In the genomic region with DNA sequence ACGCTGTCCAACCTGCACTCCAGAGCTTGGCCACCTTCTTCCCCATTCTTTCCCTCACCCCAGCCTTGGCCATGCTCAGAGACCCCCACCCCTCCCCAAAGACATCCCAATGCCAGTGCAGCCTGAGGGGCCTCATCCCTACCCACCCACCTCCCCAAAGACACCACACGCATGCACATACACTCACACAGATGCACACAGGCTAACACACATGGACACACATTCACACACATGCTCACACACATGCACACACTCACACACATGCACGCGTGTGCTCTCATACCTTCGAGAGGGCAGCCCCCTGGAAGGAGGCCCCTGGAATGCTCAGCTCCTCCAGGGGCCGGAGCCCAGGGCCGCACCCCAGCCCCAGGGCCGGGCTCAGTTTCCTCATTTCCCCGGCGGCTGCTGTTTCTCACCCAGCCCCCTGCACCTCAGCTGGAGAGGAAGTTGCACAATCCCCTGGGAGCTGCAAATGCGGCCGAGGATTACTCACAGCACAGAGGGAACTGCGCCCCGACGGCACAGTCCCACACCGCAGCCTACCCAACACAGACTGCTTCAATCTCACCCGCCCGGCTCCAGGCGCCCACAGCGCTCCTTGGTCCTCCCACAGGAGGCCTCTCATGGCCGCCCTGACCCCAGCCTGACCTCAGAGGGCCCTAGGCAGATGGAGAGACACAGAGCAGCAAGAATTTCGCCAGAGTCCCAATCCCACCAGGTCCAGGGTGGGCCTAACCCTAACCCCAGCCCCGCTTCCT, we compare ENCODE assay signal across 8 cellular contexts. TPM values are rescaled to one million over a fixed set of nuclear protein-coding genes. Genes with fewer than 3 reads are reported as not detected.
DNase-seq lines count a peak whose midpoint lies in the region; ATAC-seq and TF ChIP-seq lines count a peak whose summit lies in the region.

No MANE protein-coding gene starts in this region.

- H3K4me3 ChIP-seq in AG09309 (ENCODE audit: control insufficient read depth, low read depth, low read length) (peak overlapping the region; percentile 9), Peyer's patch (peak overlapping the region in 2 of 4 donors; percentile 18 to 39), mucosa of descending colon (no peak overlapping the region)

- ATAC-seq in GM19025 (IDR thresholded peaks at IDR 0.05; ENCODE audit: low read depth, unreplicated experiment) = peak; percentile 68
- peak; percentile 71 for ATAC-seq in HG03103 (IDR thresholded peaks at IDR 0.05; ENCODE audit: low read depth, unreplicated experiment)
- peak; percentile 54 for ATAC-seq in mucosa of descending colon

- H3K27ac ChIP-seq in Peyer's patch = peak overlapping the region; percentile 58 to 99 (median 69)

- no peaks in the 10 kb centered on the region for H3K36me3 ChIP-seq in Peyer's patch
- no peaks in the 10 kb centered on the region for H3K36me3 ChIP-seq in mucosa of descending colon (ENCODE audit: low read depth)

- H3K9me3 ChIP-seq in Peyer's patch (no peaks in the 10 kb centered on the region), mucosa of descending colon (no peaks in the 10 kb centered on the region)

- DNase-seq in AG09309 (ENCODE audit: low read depth) = peak; percentile 71
- peak in 2 of 3 donors; percentile 91 for DNase-seq in Peyer's patch
- peak; percentile 81 for DNase-seq in epidermal melanocyte (ENCODE audit: insufficient read length, low spot score)
- peak; percentile 57 to 89 (median 60) for DNase-seq in mucosa of descending colon
- no peak for DNase-seq in NCI-H2171 (lab: John Stamatoyannopoulos, UW)
- DNase-seq in activated T-cell treated with anti-CD3 and anti-CD28 coated beads for 4 hours = no peak

- intact Hi-C loops in mucosa of descending colon (cut with DNase I, micrococcal nuclease) = no loop called here

- no peak for TF ChIP-seq POLR2A in Peyer's patch (IDR thresholded peaks at IDR 0.05)

- H3K27me3 ChIP-seq in Peyer's patch = no peaks in the 10 kb centered on the region

- no peak for TF ChIP-seq CTCF in AG09309 (IDR thresholded peaks at IDR 0.05; ENCODE audit: control insufficient read depth, insufficient read depth, low read depth, low read length, missing control alignments)
- no peak for TF ChIP-seq CTCF in Peyer's patch (IDR thresholded peaks at IDR 0.05)
- TF ChIP-seq CTCF in mucosa of descending colon (IDR thresholded peaks at IDR 0.05) = no peak

- H3K4me1 ChIP-seq in Peyer's patch (peaks cover 0 to 38% (median 19%) of the 10 kb centered on the region in 4 donors), mucosa of descending colon (ENCODE audit: low read depth) (peaks cover 24% of the 10 kb centered on the region)

RNA-seq across cellular contexts. Expression of a gene that starts 12.1 kb away (rescaled TPM):
- total RNA-seq in Peyer's patch = 10 to 100 TPM; 17.6 to 47.9 (median 22.9) TPM
- 10 to 100 TPM; 35.2 to 44.5 (median 40.2) TPM for total RNA-seq in mucosa of descending colon

RNA-seq across cellular contexts. Expression of a gene that starts 23.8 kb away (rescaled TPM):
- total RNA-seq in Peyer's patch (not detected), mucosa of descending colon (not detected)

RNA-seq across cellular contexts. Expression of a gene that starts 56.3 kb away (rescaled TPM):
- 1 to 10 TPM; 3.5 to 8.3 (median 6.5) TPM for total RNA-seq in Peyer's patch
- 1 to 10 TPM; 3.6 to 7.9 (median 4.6) TPM for total RNA-seq in mucosa of descending colon

RNA-seq across cellular contexts. Expression of a gene that starts 57.2 kb away (rescaled TPM):
- total RNA-seq in Peyer's patch (10 to 100 TPM in 3 of 4 donors, 1 to 10 TPM in 1; 3.8 to 23.4 (median 16.8) TPM), mucosa of descending colon (1 to 10 TPM; 2.7 to 6.7 (median 6.1) TPM)

Comparison
In these comparisons a context has a peak if more than half of its experiments do, and no peak if none do; other contexts are left out.
1. DNase-seq: peak in AG09309 (single experiment), Peyer's patch (2 of 3), epidermal melanocyte (single experiment) and mucosa of descending colon (3 of 3); none in NCI-H2171 (single experiment) and activated T-cell treated with anti-CD3 and anti-CD28 coated beads for 4 hours (single experiment).
2. Peak in every context shown above with its lines, with median percentiles within 50 percentile points of each other: ATAC-seq.